31 cellular contexts compared by ENCODE assay signal in genomic region chr1:234144866-234145265, GRCh38.
"Had no signal": no experiment of that assay in that cellular context is flagged by ENCODE, and none has a peak within 500 bp of the region (broad histone marks: within the 10 kb centered on the region; RNA-seq: fewer than 3 reads in every experiment).

No MANE protein-coding gene starts in this region.

- DNase-seq: activated CD4-positive, alpha-beta memory T cell treated with anti-CD3 and anti-CD28 coated beads for 36 hours; activated CD4-positive, alpha-beta T cell treated with anti-CD3 and anti-CD28 coated beads, Interleukin-2, amount 10 ng/mL, durations not matched to agents 7 days and 5 days; activated CD4-positive, CD25-positive, alpha-beta regulatory T cell; activated CD8-positive, alpha-beta memory T cell treated with anti-CD3 and anti-CD28 coated beads for 24 hours; activated effector memory CD4-positive, alpha-beta T cell treated with anti-CD3 and anti-CD28 coated beads, Interleukin-2, amount 50 U/mL, for 16 hours; activated naive CD4-positive, alpha-beta T cell treated with Interleukin-2 at 50 U/mL for 16 hours; activated naive CD8-positive, alpha-beta T cell treated with anti-CD3 and anti-CD28 coated beads, Interleukin-2, amount 50 U/mL, for 24 hours; activated T-cell treated with anti-CD3 and anti-CD28 coated beads, Interleukin-2, amount 50 U/mL, for 4 hours; amniotic stem cell; MG63; MV-4-11; NCI-H1092 treated with DMSO at 0.1 percent for 48 hours; NCI-H1417 treated with DMSO at 0.1 percent for 48 hours; NCI-H1694; NCI-H2029; NCI-H2107; NCI-H345; NCI-H510A; NCI-H526 treated with DMSO at 0.1 percent for 48 hours; NCI-H82; RPMI8226; T-cell; T-helper 2 cell; T1000 had no signal

- H3K36me3 Mint-ChIP-seq: brain, T-cell had no signal

- H3K27ac Mint-ChIP-seq: activated CD4-positive, alpha-beta memory T cell treated with anti-CD3 and anti-CD28 coated beads for 36 hours; activated CD4-positive, alpha-beta T cell treated with anti-CD3 and anti-CD28 coated beads, Interleukin-2, amount 10 ng/mL, durations not matched to agents 7 days and 5 days; activated naive CD4-positive, alpha-beta T cell treated with anti-CD3 and anti-CD28 coated beads, Interleukin-2, amount 50 U/mL, for 72 hours; activated naive CD8-positive, alpha-beta T cell treated with anti-CD3 and anti-CD28 coated beads, Interleukin-2, amount 50 U/mL, for 24 hours; brain; T-cell had no signal

- FAIRE-seq: TTC549 had no signal

- H3K4me3 ChIP-seq: ascending aorta, MG63, SJSA1 had no signal

- H3K9me3 ChIP-seq: ascending aorta, SJSA1 had no signal

- H3K36me3 ChIP-seq: ascending aorta, MG63, SJSA1 had no signal

- H3K4me1 ChIP-seq: ascending aorta, SJSA1 had no signal

- H3K9me3 Mint-ChIP-seq: central memory CD8-positive, alpha-beta T cell had no signal

- ATAC-seq: activated naive CD4-positive, alpha-beta T cell treated with anti-CD3 and anti-CD28 coated beads, Interleukin-2, amount 50 U/mL, for 72 hours; activated naive CD8-positive, alpha-beta T cell treated with anti-CD3 and anti-CD28 coated beads, Interleukin-2, amount 50 U/mL, for 24 hours; activated T-cell treated with anti-CD3 and anti-CD28 coated beads, Interleukin-2, amount 50 U/mL, for 4 hours; Right ventricle myocardium inferior; T-cell had no signal

- H3K4me3 Mint-ChIP-seq: activated CD4-positive, alpha-beta memory T cell treated with anti-CD3 and anti-CD28 coated beads for 36 hours; activated CD4-positive, alpha-beta T cell treated with anti-CD3 and anti-CD28 coated beads, Interleukin-2, amount 10 ng/mL, durations not matched to agents 7 days and 5 days; activated naive CD8-positive, alpha-beta T cell treated with anti-CD3 and anti-CD28 coated beads, Interleukin-2, amount 50 U/mL, for 24 hours; activated T-cell treated with anti-CD3 and anti-CD28 coated beads, Interleukin-2, amount 50 U/mL, for 4 hours; brain; central memory CD8-positive, alpha-beta T cell; T-cell had no signal

- H3K4me1 Mint-ChIP-seq: activated CD4-positive, alpha-beta T cell treated with anti-CD3 and anti-CD28 coated beads, Interleukin-2, amount 10 ng/mL, durations not matched to agents 7 days and 5 days; brain; T-cell had no signal

- H3K27ac ChIP-seq: ascending aorta, SJSA1 had no signal

- H3K27me3 ChIP-seq: ascending aorta, MG63, SJSA1 had no signal
